Comparison of ENCODE assay signal across 9 cellular contexts in genomic region chr1:65948609-65949229, GRCh38.
DNase-seq lines count a peak whose midpoint lies in the region; ATAC-seq and TF ChIP-seq lines count a peak whose summit lies in the region.
"Had no signal": no experiment of that assay in that cellular context is flagged by ENCODE, and none has a peak within 500 bp of the region (broad histone marks: within the 10 kb centered on the region; RNA-seq: fewer than 3 reads in every experiment).

No MANE protein-coding gene starts in this region.

- DNase-seq in NCI-H526 (lab: John Stamatoyannopoulos, UW) = peak; percentile 83 to 85
- peak; percentile 4 for DNase-seq in epithelial cell of esophagus (ENCODE audit: low read depth)
- peak; percentile 73 for DNase-seq in skeletal muscle cell (ENCODE audit: low read depth)
- DNase-seq in NCI-H510A treated with DMSO at 0.1 percent for 48 hours (lab: John Stamatoyannopoulos, UW) = no peak
- no peak for DNase-seq in lower leg skin (ENCODE audit: low spot score in 2 of 2)
- DNase-seq: KG1, thyroid gland had no signal

- intact Hi-C loops in lower leg skin (cut with DNase I; ENCODE audit: low total_unique reads) = no loop called here

- TF ChIP-seq CTCF in epithelial cell of esophagus (IDR thresholded peaks at IDR 0.05; ENCODE audit: insufficient read depth, low read depth, low read length, missing control alignments) (no peak), lower leg skin (IDR thresholded peaks at IDR 0.05) (no peak)

- WGBS in lower leg skin, 2 donors = 59 to 81% methylated on average over 6 to 7 of the region's 7 CpGs

- no peak for TF ChIP-seq POLR2A in lower leg skin (IDR thresholded peaks at IDR 0.05)

- ATAC-seq in GM19351 (IDR thresholded peaks at IDR 0.05; ENCODE audit: unreplicated experiment) (peak; percentile 41), GM18517 (IDR thresholded peaks at IDR 0.05; ENCODE audit: unreplicated experiment) (no peak)

- H3K4me3 ChIP-seq in epithelial cell of esophagus (ENCODE audit: low read length) (no peak overlapping the region), skeletal muscle cell (ENCODE audit: low read depth, low read length) (no peak overlapping the region), lower leg skin (ENCODE audit: low read depth, poor library complexity, severe bottlenecking) (no peak overlapping the region)
- H3K4me3 ChIP-seq: thyroid gland had no signal

Comparison
In these comparisons a context has a peak if more than half of its experiments do, and no peak if none do; other contexts are left out.
1. DNase-seq: peak in NCI-H526 (2 of 2), epithelial cell of esophagus (single experiment) and skeletal muscle cell (single experiment); none in NCI-H510A treated with DMSO at 0.1 percent for 48 hours (single experiment) and lower leg skin (0 of 2).